In genomic region chr22:44947029-44947428, GRCh38 we compare ENCODE assay signal across 25 cellular contexts.
"Had no signal": no experiment of that assay in that cellular context is flagged by ENCODE, and none has a peak within 500 bp of the region (broad histone marks: within the 10 kb centered on the region; RNA-seq: fewer than 3 reads in every experiment).

No MANE protein-coding gene starts in this region.

- H3K9me3 ChIP-seq: esophagus squamous epithelium, mucosa of descending colon, pancreas, prostate gland, right lobe of liver, testis, upper lobe of right lung, vagina had no signal

- H3K27me3 Mint-ChIP-seq: stimulated activated naive CD8-positive, alpha-beta T cell treated with anti-CD3 and anti-CD28 coated beads, Interleukin-15, Interleukin-2, amounts not matched to agents 100 ng/mL and 50 ng/mL, for 24 hours had no signal

- H3K27ac ChIP-seq: epithelial cell of prostate, esophagus squamous epithelium, gastroesophageal sphincter, heart left ventricle, pancreas, prostate gland, right lobe of liver, spleen, testis, tibial nerve, upper lobe of right lung, vagina had no signal

- H3K9me3 Mint-ChIP-seq: dendritic cell treated with granulocyte-macrophage colony-stimulating factor and Interleukin-4, amounts not matched to agents 40 ng/mL and 50 ng/mL, for 4 days; stimulated activated naive CD8-positive, alpha-beta T cell treated with anti-CD3 and anti-CD28 coated beads, Interleukin-15, Interleukin-2, amounts not matched to agents 100 ng/mL and 50 ng/mL, for 24 hours had no signal

- H3K27me3 ChIP-seq: pancreas, right lobe of liver, testis, tibial nerve, vagina had no signal

- H3K4me3 Mint-ChIP-seq: dendritic cell treated with granulocyte-macrophage colony-stimulating factor and Interleukin-4, amounts not matched to agents 40 ng/mL and 50 ng/mL, for 4 days; effector memory CD8-positive, alpha-beta T cell; naive thymus-derived CD8-positive, alpha-beta T cell; stimulated activated memory B cell treated with anti-CD40 and anti-IgM and Interleukin-4, amounts not matched to agents 10 μg/mL and 1 μg/mL and 100 μg/mL, for 72 hours; stimulated activated naive CD8-positive, alpha-beta T cell treated with anti-CD3 and anti-CD28 coated beads, Interleukin-15, Interleukin-2, amounts not matched to agents 100 ng/mL and 50 ng/mL, for 24 hours had no signal

- H3K4me1 Mint-ChIP-seq: naive thymus-derived CD8-positive, alpha-beta T cell; stimulated activated memory B cell treated with anti-CD40 and anti-IgM and Interleukin-4, amounts not matched to agents 10 μg/mL and 1 μg/mL and 100 μg/mL, for 72 hours had no signal

- H3K27ac Mint-ChIP-seq: dendritic cell treated with granulocyte-macrophage colony-stimulating factor and Interleukin-4, amounts not matched to agents 40 ng/mL and 50 ng/mL, for 4 days; effector memory CD8-positive, alpha-beta T cell; naive thymus-derived CD8-positive, alpha-beta T cell; stimulated activated memory B cell treated with anti-CD40 and anti-IgM and Interleukin-4, amounts not matched to agents 10 μg/mL and 1 μg/mL and 100 μg/mL, for 72 hours; stimulated activated naive CD8-positive, alpha-beta T cell treated with anti-CD3 and anti-CD28 coated beads, Interleukin-15, Interleukin-2, amounts not matched to agents 100 ng/mL and 50 ng/mL, for 24 hours had no signal

- H3K36me3 ChIP-seq: esophagus squamous epithelium, gastroesophageal sphincter, heart left ventricle, pancreas, prostate gland, right lobe of liver, spleen, tibial nerve, upper lobe of right lung, vagina had no signal

- H3K36me3 Mint-ChIP-seq: naive thymus-derived CD8-positive, alpha-beta T cell; stimulated activated memory B cell treated with anti-CD40 and anti-IgM and Interleukin-4, amounts not matched to agents 10 μg/mL and 1 μg/mL and 100 μg/mL, for 72 hours had no signal

- H3K4me1 ChIP-seq: esophagus squamous epithelium, gastroesophageal sphincter, heart left ventricle, pancreas, prostate gland, right lobe of liver, spleen, testis, tibial nerve, upper lobe of right lung had no signal

- H3K4me3 ChIP-seq: esophagus squamous epithelium, gastroesophageal sphincter, heart left ventricle, mucosa of descending colon, pancreas, prostate gland, right lobe of liver, spleen, testis, tibial nerve, upper lobe of right lung, vagina had no signal

- ATAC-seq: effector memory CD8-positive, alpha-beta T cell; gastroesophageal sphincter; heart left ventricle; mucosa of descending colon; naive thymus-derived CD8-positive, alpha-beta T cell; pancreas; right lobe of liver; stimulated activated memory B cell treated with anti-CD40 and anti-IgM and Interleukin-4, amounts not matched to agents 10 μg/mL and 1 μg/mL and 100 μg/mL, for 72 hours; upper lobe of right lung had no signal

- DNase-seq: effector memory CD8-positive, alpha-beta T cell; esophagus squamous epithelium; foreskin fibroblast; heart left ventricle; hippocampal formation; kidney glomerular epithelial cell; pancreas; retina; spleen; stimulated activated CD4-positive, alpha-beta T cell treated with anti-CD3 and anti-CD28 coated beads, Interleukin-15, amount 100 ng/mL, for 24 hours; stimulated activated CD4-positive, alpha-beta T cell treated with anti-CD3 and anti-CD28 coated beads, Interleukin-1b, Interleukin-23, amount 100 ng/mL, for 48 hours; stimulated activated CD4-positive, alpha-beta T cell treated with anti-CD3 and anti-CD28 coated beads, Interleukin-4, amount 100 ng/mL, for 24 hours; testis; upper lobe of right lung had no signal
